6 cellular contexts compared by ENCODE assay signal in genomic region chr19:57903298-57904174, GRCh38. TPM values are rescaled to one million over a fixed set of nuclear protein-coding genes. Genes with fewer than 3 reads are reported as not detected.
DNase-seq lines count a peak whose midpoint lies in the region; ATAC-seq and TF ChIP-seq lines count a peak whose summit lies in the region.

No MANE protein-coding gene starts in this region.

- peaks cover 14% of the 10 kb centered on the region for H3K9me3 Mint-ChIP-seq in activated CD4-positive, alpha-beta T cell treated with anti-CD3 and anti-CD28 coated beads for 36 hours (ENCODE audit: low read depth)
- H3K9me3 Mint-ChIP-seq in effector memory CD8-positive, alpha-beta T cell, result peaks cover 2 to 7% of the 10 kb centered on the region in 2 donors

- CTCF ChIA-PET in activated CD4-positive, alpha-beta T cell treated with anti-CD3 and anti-CD28 coated beads for 36 hours (lab: Charles Lee), result interaction anchor here (0.5 to 1.4 kb wide), 2 partner anchors 13 to 231 kb away, joined by 3 read pairs; no protein-coding TSS in a partner anchor

- peak overlapping the region; percentile 74 for H3K27ac Mint-ChIP-seq in activated CD4-positive, alpha-beta T cell treated with anti-CD3 and anti-CD28 coated beads for 36 hours
- H3K27ac Mint-ChIP-seq in effector memory CD8-positive, alpha-beta T cell, result no peak overlapping the region

- POLR2A ChIA-PET in activated CD4-positive, alpha-beta T cell treated with anti-CD3 and anti-CD28 coated beads for 36 hours (lab: Charles Lee), result no interaction called here

- H3K27ac ChIP-seq in substantia nigra (ENCODE audit: low read depth, low read length, poor library complexity, severe bottlenecking), result no peak overlapping the region

- no peak for TF ChIP-seq CTCF in mucosa of descending colon (IDR thresholded peaks at IDR 0.05)

- no peak for DNase-seq in activated CD4-positive, alpha-beta T cell treated with anti-CD3 and anti-CD28 coated beads for 36 hours
- DNase-seq in activated CD4-positive, alpha-beta T cell treated with anti-CD3 and anti-CD28 coated beads for 4 hours, result no peak
- DNase-seq in adipocyte (ENCODE audit: low read depth) (peak; percentile 85), mucosa of descending colon (peak in 2 of 3 donors; percentile 3 to 36), substantia nigra (lab: John Stamatoyannopoulos, UW) (no peak)
- no peak for DNase-seq in effector memory CD8-positive, alpha-beta T cell

- H3K36me3 ChIP-seq in adipocyte (ENCODE audit: control insufficient read depth, insufficient read depth, low read length, severe bottlenecking) (peaks cover 11% of the 10 kb centered on the region), mucosa of descending colon (ENCODE audit: low read depth) (no peaks in the 10 kb centered on the region)

- peak overlapping the region; percentile 47 for H3K9ac ChIP-seq in adipocyte (ENCODE audit: low read length)

- H3K4me1 Mint-ChIP-seq in activated CD4-positive, alpha-beta T cell treated with anti-CD3 and anti-CD28 coated beads for 36 hours, result peaks cover 14% of the 10 kb centered on the region
- peaks cover 0 to 8% of the 10 kb centered on the region in 2 donors for H3K4me1 Mint-ChIP-seq in effector memory CD8-positive, alpha-beta T cell (ENCODE audit: low read depth in 2 of 2)

- H3K27me3 Mint-ChIP-seq in activated CD4-positive, alpha-beta T cell treated with anti-CD3 and anti-CD28 coated beads for 36 hours, result no peaks in the 10 kb centered on the region
- no peaks in the 10 kb centered on the region for H3K27me3 Mint-ChIP-seq in effector memory CD8-positive, alpha-beta T cell

- H3K36me3 Mint-ChIP-seq in activated CD4-positive, alpha-beta T cell treated with anti-CD3 and anti-CD28 coated beads for 36 hours (ENCODE audit: low read depth), result peaks cover 31% of the 10 kb centered on the region
- H3K36me3 Mint-ChIP-seq in effector memory CD8-positive, alpha-beta T cell (ENCODE audit: insufficient read depth), result peaks cover 4% of the 10 kb centered on the region

- no peaks in the 10 kb centered on the region for H3K27me3 ChIP-seq in adipocyte (replicated peaks; ENCODE audit: control insufficient read depth, insufficient read depth, low read length)

- ATAC-seq in activated CD4-positive, alpha-beta T cell treated with anti-CD3 and anti-CD28 coated beads for 36 hours, result peak; percentile 78
- ATAC-seq in mucosa of descending colon, result peak; percentile 36
- no peak for ATAC-seq in effector memory CD8-positive, alpha-beta T cell (replicated peaks)

- H3K4me3 Mint-ChIP-seq in activated CD4-positive, alpha-beta T cell treated with anti-CD3 and anti-CD28 coated beads for 36 hours, result no peak overlapping the region
- H3K4me3 Mint-ChIP-seq in effector memory CD8-positive, alpha-beta T cell, result no peak overlapping the region

- H3K9me3 ChIP-seq in adipocyte (ENCODE audit: control insufficient read depth, low read length) (no peaks in the 10 kb centered on the region), mucosa of descending colon (peaks cover 13% of the 10 kb centered on the region)

- H3K4me3 ChIP-seq in adipocyte (ENCODE audit: low read length) (no peak overlapping the region), mucosa of descending colon (no peak overlapping the region)

- H3K4me1 ChIP-seq in adipocyte (ENCODE audit: control insufficient read depth, insufficient read depth, low read length) (peaks cover 6% of the 10 kb centered on the region), mucosa of descending colon (ENCODE audit: low read depth) (no peaks in the 10 kb centered on the region)

- intact Hi-C loops in activated CD4-positive, alpha-beta T cell treated with anti-CD3 and anti-CD28 coated beads for 36 hours (cut with DNase I, micrococcal nuclease), result loop anchor here (1.0 to 5.0 kb wide), 3 partner anchors 56 to 801 kb away; no protein-coding TSS in a partner anchor
- intact Hi-C loops in mucosa of descending colon (cut with DNase I, micrococcal nuclease), result no loop called here

RNA-seq across cellular contexts. Expression of gene ZNF417, which starts 12.9 kb away (rescaled TPM):
- total RNA-seq in activated CD4-positive, alpha-beta T cell treated with anti-CD3 and anti-CD28 coated beads for 36 hours, result 10 to 100 TPM; 12.7 to 14.1 TPM
- 10 to 100 TPM; 12.3 to 19.9 (median 15.7) TPM for total RNA-seq in mucosa of descending colon

RNA-seq across cellular contexts. Expression of gene ZNF814, which starts 14.7 kb away (rescaled TPM):
- total RNA-seq in activated CD4-positive, alpha-beta T cell treated with anti-CD3 and anti-CD28 coated beads for 36 hours, result 10 to 100 TPM; 24.1 to 24.5 TPM
- total RNA-seq in mucosa of descending colon, result 10 to 100 TPM in 2 of 3 donors, 1 to 10 TPM in 1; 9.1 to 24.5 (median 18.4) TPM

RNA-seq across cellular contexts. Expression of gene ZNF418, which starts 31.7 kb away (rescaled TPM):
- total RNA-seq in activated CD4-positive, alpha-beta T cell treated with anti-CD3 and anti-CD28 coated beads for 36 hours, result 1 to 10 TPM; 4.6 to 4.8 TPM
- total RNA-seq in mucosa of descending colon, result 10 to 100 TPM in 1 of 3 donors, 1 to 10 TPM in 1, under 1 TPM in 1; 0.82 to 15.5 (median 4.1) TPM

RNA-seq across cellular contexts. Expression of gene ZNF256, which starts 44.0 kb away (rescaled TPM):
- 1 to 10 TPM; 6.3 to 6.9 TPM for total RNA-seq in activated CD4-positive, alpha-beta T cell treated with anti-CD3 and anti-CD28 coated beads for 36 hours
- 1 to 10 TPM; 3.0 to 7.1 (median 3.7) TPM for total RNA-seq in mucosa of descending colon

RNA-seq across cellular contexts. Expression of gene ZNF587, which starts 53.9 kb away (rescaled TPM):
- 10 to 100 TPM; 20.1 to 22.9 TPM for total RNA-seq in activated CD4-positive, alpha-beta T cell treated with anti-CD3 and anti-CD28 coated beads for 36 hours
- 10 to 100 TPM; 51.9 to 80.7 (median 61.0) TPM for total RNA-seq in mucosa of descending colon

Comparison
In these comparisons a context has a peak if more than half of its experiments do, and no peak if none do; other contexts are left out.
1. DNase-seq: peak in adipocyte (single experiment) and mucosa of descending colon (2 of 3); none in activated CD4-positive, alpha-beta T cell treated with anti-CD3 and anti-CD28 coated beads for 36 hours (single experiment), activated CD4-positive, alpha-beta T cell treated with anti-CD3 and anti-CD28 coated beads for 4 hours (0 of 2), effector memory CD8-positive, alpha-beta T cell (0 of 3) and substantia nigra (0 of 49).
2. intact Hi-C loops: an anchor here in activated CD4-positive, alpha-beta T cell treated with anti-CD3 and anti-CD28 coated beads for 36 hours (1.0 to 5.0 kb wide); none called in mucosa of descending colon.